Comparison of ENCODE assay signal across 16 cellular contexts in the genomic region with DNA sequence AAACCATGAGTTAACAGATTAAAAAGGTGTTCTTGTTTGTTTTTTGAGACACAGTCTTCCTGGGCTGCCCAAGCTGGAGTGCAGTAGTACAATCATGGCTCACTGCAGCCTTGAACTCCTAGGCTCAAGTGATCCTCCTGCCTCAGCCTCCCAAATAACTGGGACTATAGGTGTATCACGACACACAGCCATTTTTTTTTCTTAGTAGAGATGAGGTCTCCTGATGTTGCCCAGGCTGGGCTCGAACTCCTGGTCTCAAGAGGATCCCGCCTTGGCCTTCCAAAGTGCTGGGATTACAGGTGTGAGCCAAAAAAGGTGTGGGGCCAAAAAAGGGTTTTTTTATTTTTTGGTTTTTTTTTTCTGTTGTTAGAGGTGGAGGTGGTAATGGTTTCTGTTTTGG.
"Had no signal": no experiment of that assay in that cellular context is flagged by ENCODE, and none has a peak within 500 bp of the region (broad histone marks: within the 10 kb centered on the region; RNA-seq: fewer than 3 reads in every experiment).

No MANE protein-coding gene starts in this region.

- H3K27me3 Mint-ChIP-seq: activated CD4-positive, alpha-beta T cell treated with anti-CD3 and anti-CD28 coated beads, Interleukin-2, amount 10 ng/mL, durations not matched to agents 7 days and 5 days; activated naive CD4-positive, alpha-beta T cell treated with anti-CD3 and anti-CD28 coated beads, Interleukin-2, amount 10 ng/mL, durations not matched to agents 7 days and 5 days; activated T-cell treated with anti-CD3 and anti-CD28 coated beads, Interleukin-2, amount 50 U/mL, for 24 hours; dendritic cell treated with granulocyte-macrophage colony-stimulating factor and Interleukin-4, amounts not matched to agents 40 ng/mL and 50 ng/mL, for 4 days had no signal

- H3K4me3 ChIP-seq: esophagus squamous epithelium, heart right ventricle, testis had no signal

- H3K27ac Mint-ChIP-seq: activated CD4-positive, alpha-beta T cell treated with anti-CD3 and anti-CD28 coated beads, Interleukin-2, amount 10 ng/mL, durations not matched to agents 7 days and 5 days; activated CD8-positive, alpha-beta T cell treated with anti-CD3 and anti-CD28 coated beads, Interleukin-2, amount 10 ng/mL, durations not matched to agents 7 days and 5 days; activated naive CD4-positive, alpha-beta T cell treated with anti-CD3 and anti-CD28 coated beads, Interleukin-2, amount 10 ng/mL, durations not matched to agents 7 days and 5 days; activated T-cell treated with anti-CD3 and anti-CD28 coated beads, Interleukin-2, amount 50 U/mL, for 24 hours; dendritic cell treated with granulocyte-macrophage colony-stimulating factor and Interleukin-4, amounts not matched to agents 40 ng/mL and 50 ng/mL, for 4 days; nephron had no signal

- H3K9me3 Mint-ChIP-seq: dendritic cell treated with granulocyte-macrophage colony-stimulating factor and Interleukin-4, amounts not matched to agents 40 ng/mL and 50 ng/mL, for 4 days had no signal

- H3K9me3 ChIP-seq: testis had no signal

- H3K27me3 ChIP-seq: esophagus squamous epithelium, heart right ventricle, testis had no signal

- ATAC-seq: activated CD8-positive, alpha-beta T cell treated with anti-CD3 and anti-CD28 coated beads, Interleukin-2, amount 10 ng/mL, durations not matched to agents 7 days and 5 days had no signal

- H3K27ac ChIP-seq: esophagus squamous epithelium, heart right ventricle, testis had no signal

- H3K4me3 Mint-ChIP-seq: activated CD4-positive, alpha-beta T cell treated with anti-CD3 and anti-CD28 coated beads, Interleukin-2, amount 10 ng/mL, durations not matched to agents 7 days and 5 days; activated CD8-positive, alpha-beta T cell treated with anti-CD3 and anti-CD28 coated beads, Interleukin-2, amount 10 ng/mL, durations not matched to agents 7 days and 5 days; activated naive CD4-positive, alpha-beta T cell treated with anti-CD3 and anti-CD28 coated beads, Interleukin-2, amount 10 ng/mL, durations not matched to agents 7 days and 5 days; activated T-cell treated with anti-CD3 and anti-CD28 coated beads, Interleukin-2, amount 50 U/mL, for 24 hours; dendritic cell treated with granulocyte-macrophage colony-stimulating factor and Interleukin-4, amounts not matched to agents 40 ng/mL and 50 ng/mL, for 4 days; immature natural killer cell; nephron had no signal

- H3K4me1 Mint-ChIP-seq: activated CD4-positive, alpha-beta T cell treated with anti-CD3 and anti-CD28 coated beads, Interleukin-2, amount 10 ng/mL, durations not matched to agents 7 days and 5 days; activated naive CD4-positive, alpha-beta T cell treated with anti-CD3 and anti-CD28 coated beads, Interleukin-2, amount 10 ng/mL, durations not matched to agents 7 days and 5 days had no signal

- DNase-seq: activated CD4-positive, alpha-beta T cell treated with anti-CD3 and anti-CD28 coated beads, Interleukin-2, amount 10 ng/mL, durations not matched to agents 7 days and 5 days; activated CD8-positive, alpha-beta T cell treated with anti-CD3 and anti-CD28 coated beads, Interleukin-2, amount 10 ng/mL, durations not matched to agents 7 days and 5 days; activated effector memory CD4-positive, alpha-beta T cell treated with Interleukin-2 at 50 U/mL for 16 hours; activated naive CD4-positive, alpha-beta T cell treated with anti-CD3 and anti-CD28 coated beads, Interleukin-2, amount 10 ng/mL, durations not matched to agents 7 days and 5 days; activated T-cell treated with anti-CD3 and anti-CD28 coated beads, Interleukin-2, amount 50 U/mL, for 24 hours; cerebellar nuclear complex; effector memory CD4-positive, alpha-beta T cell; esophagus squamous epithelium; heart right ventricle; immature natural killer cell; kidney glomerular epithelial cell; nucleus accumbens; stimulated activated CD4-positive, alpha-beta T cell treated with anti-CD3 and anti-CD28 coated beads, Interleukin-2, amount 100 ng/mL, for 24 hours; testis had no signal
